Comparison of ENCODE assay signal across 20 cellular contexts in the genomic region with DNA sequence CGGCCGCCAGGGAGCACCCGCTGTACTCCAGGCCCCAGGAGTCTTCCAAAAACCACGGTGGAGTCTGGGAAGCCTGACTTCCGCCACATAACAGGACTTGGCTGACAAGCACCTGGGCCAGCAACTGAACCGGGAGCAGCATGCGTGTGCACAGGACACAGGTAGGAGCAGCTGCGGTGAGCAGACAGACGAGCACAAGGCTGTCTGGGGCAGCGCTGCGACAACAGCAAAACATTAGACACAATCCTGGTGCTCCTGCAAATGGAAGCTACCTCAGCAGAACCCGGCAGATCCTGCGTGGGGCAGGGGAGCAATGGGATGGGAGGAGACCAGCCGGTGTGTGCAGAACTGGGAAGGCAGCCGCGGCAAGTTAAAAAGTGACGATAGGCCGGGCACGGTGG.
"Had no signal": no experiment of that assay in that cellular context is flagged by ENCODE, and none has a peak within 500 bp of the region (broad histone marks: within the 10 kb centered on the region; RNA-seq: fewer than 3 reads in every experiment).

No MANE protein-coding gene starts in this region.

- H3K27me3 ChIP-seq: dorsolateral prefrontal cortex, esophagus squamous epithelium, gastrocnemius medialis, thyroid gland had no signal

- H3K27ac Mint-ChIP-seq: activated B cell treated with CpG ODN at 0.5 μM for 24 hours; activated CD4-positive, alpha-beta T cell treated with anti-CD3 and anti-CD28 coated beads for 36 hours; activated naive CD4-positive, alpha-beta T cell treated with anti-CD3 and anti-CD28 coated beads, Interleukin-2, amount 50 U/mL, for 72 hours; activated T-cell treated with anti-CD3 and anti-CD28 coated beads, Interleukin-2, amount 50 U/mL, for 24 hours; activated T-helper 17 cell treated with anti-CD3 and anti-CD28 coated beads, Interleukin-2, amount 50 U/mL, for 72 hours; brain; memory B cell; natural killer cell treated with Interleukin-12 subunit alpha and Interleukin-12 subunit beta and Interleukin-15 and Interleukin-18, amount 100 ng/mL, for 72 hours; progenitor cell of endocrine pancreas had no signal

- H3K27me3 Mint-ChIP-seq: activated B cell treated with CpG ODN at 0.5 μM for 24 hours; activated CD4-positive, alpha-beta T cell treated with anti-CD3 and anti-CD28 coated beads for 36 hours; activated T-cell treated with anti-CD3 and anti-CD28 coated beads, Interleukin-2, amount 50 U/mL, for 24 hours; activated T-helper 17 cell treated with anti-CD3 and anti-CD28 coated beads, Interleukin-2, amount 50 U/mL, for 72 hours; brain; memory B cell; natural killer cell treated with Interleukin-12 subunit alpha and Interleukin-12 subunit beta and Interleukin-15 and Interleukin-18, amount 100 ng/mL, for 72 hours; progenitor cell of endocrine pancreas had no signal

- H3K4me3 Mint-ChIP-seq: activated B cell treated with CpG ODN at 0.5 μM for 24 hours; activated CD4-positive, alpha-beta T cell treated with anti-CD3 and anti-CD28 coated beads for 36 hours; activated T-cell treated with anti-CD3 and anti-CD28 coated beads, Interleukin-2, amount 50 U/mL, for 24 hours; activated T-helper 17 cell treated with anti-CD3 and anti-CD28 coated beads, Interleukin-2, amount 50 U/mL, for 72 hours; brain; memory B cell; natural killer cell treated with Interleukin-12 subunit alpha and Interleukin-12 subunit beta and Interleukin-15 and Interleukin-18, amount 100 ng/mL, for 72 hours had no signal

- ATAC-seq: activated CD4-positive, alpha-beta T cell treated with anti-CD3 and anti-CD28 coated beads for 36 hours; activated naive CD4-positive, alpha-beta T cell treated with anti-CD3 and anti-CD28 coated beads, Interleukin-2, amount 50 U/mL, for 72 hours; activated T-helper 17 cell treated with anti-CD3 and anti-CD28 coated beads, Interleukin-2, amount 50 U/mL, for 72 hours; gastrocnemius medialis; natural killer cell treated with Interleukin-12 subunit alpha and Interleukin-12 subunit beta and Interleukin-15 and Interleukin-18, amount 100 ng/mL, for 72 hours; stimulated activated naive CD8-positive, alpha-beta T cell treated with anti-CD3 and anti-CD28 coated beads, Interleukin-15, Interleukin-2, amounts not matched to agents 100 U/mL and 50 U/mL, for 24 hours had no signal

- H3K9me3 Mint-ChIP-seq: activated B cell treated with CpG ODN at 0.5 μM for 24 hours; activated naive CD4-positive, alpha-beta T cell treated with anti-CD3 and anti-CD28 coated beads, Interleukin-2, amount 50 U/mL, for 72 hours; activated T-cell treated with anti-CD3 and anti-CD28 coated beads, Interleukin-2, amount 50 U/mL, for 24 hours; activated T-helper 17 cell treated with anti-CD3 and anti-CD28 coated beads, Interleukin-2, amount 50 U/mL, for 72 hours; brain; memory B cell; natural killer cell treated with Interleukin-12 subunit alpha and Interleukin-12 subunit beta and Interleukin-15 and Interleukin-18, amount 100 ng/mL, for 72 hours had no signal

- H3K4me3 ChIP-seq: dorsolateral prefrontal cortex, esophagus squamous epithelium, gastrocnemius medialis, thyroid gland had no signal

- H3K36me3 ChIP-seq: gastrocnemius medialis, thyroid gland had no signal

- DNase-seq: activated B cell treated with CpG ODN at 0.5 μM for 24 hours; activated CD4-positive, alpha-beta T cell treated with anti-CD3 and anti-CD28 coated beads for 36 hours; activated CD4-positive, alpha-beta T cell treated with anti-CD3 and anti-CD28 coated beads, Interleukin-2, amount 50 U/mL, for 4 hours; activated T-cell treated with anti-CD3 and anti-CD28 coated beads, Interleukin-2, amount 50 U/mL, for 24 hours; caudate nucleus; esophagus squamous epithelium; gastrocnemius medialis; hippocampal formation; nucleus accumbens; stimulated activated CD4-positive, alpha-beta T cell treated with anti-CD3 and anti-CD28 coated beads, Interleukin-4, amount 100 ng/mL, for 4 hours; stimulated activated naive CD8-positive, alpha-beta T cell treated with anti-CD3 and anti-CD28 coated beads, Interleukin-15, Interleukin-2, amounts not matched to agents 100 U/mL and 50 U/mL, for 24 hours; T-helper 9 cell; thyroid gland had no signal

- H3K36me3 Mint-ChIP-seq: activated naive CD4-positive, alpha-beta T cell treated with anti-CD3 and anti-CD28 coated beads, Interleukin-2, amount 50 U/mL, for 72 hours; memory B cell; natural killer cell treated with Interleukin-12 subunit alpha and Interleukin-12 subunit beta and Interleukin-15 and Interleukin-18, amount 100 ng/mL, for 72 hours had no signal

- H3K4me1 ChIP-seq: gastrocnemius medialis had no signal

- H3K9me3 ChIP-seq: esophagus squamous epithelium, gastrocnemius medialis, thyroid gland had no signal

- H3K27ac ChIP-seq: dorsolateral prefrontal cortex, esophagus squamous epithelium, gastrocnemius medialis, thyroid gland had no signal
